Comparison of ENCODE assay signal across 8 cellular contexts in the genomic region with DNA sequence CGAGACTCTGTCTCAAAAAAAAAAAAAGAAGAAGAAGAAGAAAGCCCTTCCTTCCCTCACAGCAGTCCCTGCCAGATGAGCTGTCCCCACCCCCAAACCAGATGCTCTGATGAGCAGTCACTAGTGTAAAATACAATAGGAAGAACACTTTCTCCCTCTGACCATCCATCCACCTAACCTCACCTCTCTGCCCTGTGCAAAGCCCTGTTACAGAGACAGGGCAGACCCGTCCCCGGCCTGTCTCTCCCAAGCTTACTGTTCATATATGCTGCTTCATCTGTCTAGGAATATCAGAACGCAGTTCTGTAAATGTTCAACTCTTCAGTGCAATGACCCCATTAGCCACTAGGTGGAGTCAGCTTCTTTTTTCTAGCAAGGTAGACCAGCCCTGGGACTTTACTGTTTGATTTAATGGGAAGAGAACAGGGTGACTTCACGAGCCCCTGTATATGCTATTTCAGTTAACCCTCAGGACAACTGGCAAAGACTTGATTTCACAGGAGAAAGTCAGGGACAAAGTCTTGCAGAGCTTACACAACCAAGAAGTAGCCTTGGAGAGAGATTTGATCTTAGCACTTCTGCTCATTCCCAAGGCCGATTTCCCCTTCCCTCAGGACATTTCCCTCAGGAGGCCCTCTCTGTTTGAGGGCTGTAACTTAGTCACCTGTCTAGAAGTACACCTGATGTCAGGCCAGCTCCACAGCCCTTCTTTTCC.
DNase-seq lines count a peak whose midpoint lies in the region; ATAC-seq and TF ChIP-seq lines count a peak whose summit lies in the region.

No MANE protein-coding gene starts in this region.

- H3K27ac Mint-ChIP-seq in central memory CD8-positive, alpha-beta T cell (ENCODE audit: low read depth): peak overlapping the region; percentile 5

- ATAC-seq in HG03060 (IDR thresholded peaks at IDR 0.05; ENCODE audit: low read depth, unreplicated experiment) (peak; percentile 53), HG02798 (IDR thresholded peaks at IDR 0.05; ENCODE audit: poor library complexity, unreplicated experiment) (no peak)
- ATAC-seq in central memory CD8-positive, alpha-beta T cell (replicated peaks; ENCODE audit: extremely low read depth, poor library complexity, severe bottlenecking): peak; percentile 52

- no peaks in the 10 kb centered on the region for H3K27me3 Mint-ChIP-seq in central memory CD8-positive, alpha-beta T cell

- H3K4me3 Mint-ChIP-seq in central memory CD8-positive, alpha-beta T cell: no peak overlapping the region

- peak; percentile 88 for TF ChIP-seq CTCF in GM12865 (IDR thresholded peaks at IDR 0.05; ENCODE audit: insufficient read depth, low read depth, low read length, missing control alignments)

- peaks cover 11% of the 10 kb centered on the region for H3K4me1 Mint-ChIP-seq in central memory CD8-positive, alpha-beta T cell

- peaks cover 1% of the 10 kb centered on the region for H3K36me3 Mint-ChIP-seq in central memory CD8-positive, alpha-beta T cell (ENCODE audit: insufficient read depth)

- H3K9me3 Mint-ChIP-seq in central memory CD8-positive, alpha-beta T cell: no peaks in the 10 kb centered on the region

- no peak overlapping the region for H3K4me3 ChIP-seq in GM12865 (ENCODE audit: low read depth, low read length)

- DNase-seq in GM12865 (ENCODE audit: low read depth) (peak; percentile 82), NCI-H345 (lab: John Stamatoyannopoulos, UW) (peak; percentile 86), left kidney (ENCODE audit: low read depth, low spot score) (peak; percentile 90)
- DNase-seq in activated CD4-positive, CD25-positive, alpha-beta regulatory T cell (lab: John Stamatoyannopoulos, UW): peak; percentile 38 to 46 (median 43)
- peak; percentile 45 to 50 for DNase-seq in central memory CD8-positive, alpha-beta T cell (ENCODE audit: low spot score in 2 of 2)
- peak; percentile 44 to 47 for DNase-seq in stimulated activated CD4-positive, alpha-beta T cell treated with anti-CD3 and anti-CD28 coated beads, Interleukin-4, amount 100 ng/mL, for 4 hours
